30 cellular contexts compared by ENCODE assay signal in the genomic region with DNA sequence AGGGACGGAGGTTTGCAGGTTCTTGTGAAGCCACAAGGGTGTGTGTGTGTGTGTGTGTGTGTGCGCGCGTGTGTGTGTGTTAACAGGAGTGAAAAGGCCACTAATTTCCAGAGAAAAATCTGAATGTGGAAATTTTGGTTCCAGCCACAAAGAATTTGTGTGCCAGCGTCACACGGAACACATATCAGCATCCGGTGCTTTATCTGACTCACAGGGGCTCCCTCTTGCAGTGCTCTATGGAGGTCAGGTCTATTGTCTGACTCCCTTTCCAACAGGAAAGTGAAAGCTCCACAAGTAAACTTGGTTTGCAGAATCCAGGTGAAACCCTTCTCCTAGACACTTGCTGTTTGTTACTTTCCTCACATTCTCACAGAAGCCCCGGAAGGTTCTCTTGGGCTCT. TPM values are rescaled to one million over a fixed set of nuclear protein-coding genes. Genes with fewer than 3 reads are reported as not detected.
DNase-seq lines count a peak whose midpoint lies in the region; ATAC-seq and TF ChIP-seq lines count a peak whose summit lies in the region.
"Had no signal": no experiment of that assay in that cellular context is flagged by ENCODE, and none has a peak within 500 bp of the region (broad histone marks: within the 10 kb centered on the region; RNA-seq: fewer than 3 reads in every experiment).

No MANE protein-coding gene starts in this region.

- H3K27me3 ChIP-seq in CD4-positive, alpha-beta memory T cell (ENCODE audit: insufficient read depth, low read length), result peaks cover 5% of the 10 kb centered on the region
- H3K27me3 ChIP-seq: ovary had no signal

- H3K27ac Mint-ChIP-seq in activated CD4-positive, alpha-beta memory T cell treated with anti-CD3 and anti-CD28 coated beads for 36 hours, result no peak overlapping the region
- H3K27ac Mint-ChIP-seq in activated CD4-positive, alpha-beta memory T cell treated with anti-CD3 and anti-CD28 coated beads, Interleukin-2, amount 10 ng/mL, durations not matched to agents 7 days and 5 days, result no peak overlapping the region
- no peak overlapping the region for H3K27ac Mint-ChIP-seq in CD4-positive, alpha-beta memory T cell
- H3K27ac Mint-ChIP-seq in natural killer cell, result no peak overlapping the region
- H3K27ac Mint-ChIP-seq: activated CD4-positive, alpha-beta T cell treated with anti-CD3 and anti-CD28 coated beads for 36 hours; activated naive CD4-positive, alpha-beta T cell treated with anti-CD3 and anti-CD28 coated beads, Interleukin-2, amount 50 U/mL, for 24 hours; immature natural killer cell; stimulated activated naive B cell treated with anti-CD40 and anti-IgM and Interleukin-4, amounts not matched to agents 10 μg/mL and 1 μg/mL and 100 μg/mL, for 72 hours had no signal

- POLR2A ChIA-PET in activated CD4-positive, alpha-beta memory T cell treated with anti-CD3 and anti-CD28 coated beads for 36 hours (lab: Charles Lee), result no interaction called here
- POLR2A ChIA-PET in activated CD4-positive, alpha-beta memory T cell treated with anti-CD3 and anti-CD28 coated beads, Interleukin-2, amount 10 ng/mL, durations not matched to agents 7 days and 5 days (lab: Charles Lee), result no interaction called here
- POLR2A ChIA-PET in CD4-positive, alpha-beta memory T cell (lab: Charles Lee; ENCODE audit: partially characterized antibody), result no interaction called here

- no peak for TF ChIP-seq CTCF in natural killer cell (IDR thresholded peaks at IDR 0.05)

- no peak overlapping the region for H3K4me3 Mint-ChIP-seq in activated CD4-positive, alpha-beta memory T cell treated with anti-CD3 and anti-CD28 coated beads for 36 hours
- no peak overlapping the region for H3K4me3 Mint-ChIP-seq in activated CD4-positive, alpha-beta memory T cell treated with anti-CD3 and anti-CD28 coated beads, Interleukin-2, amount 10 ng/mL, durations not matched to agents 7 days and 5 days
- H3K4me3 Mint-ChIP-seq in CD4-positive, alpha-beta memory T cell, result no peak overlapping the region
- no peak overlapping the region for H3K4me3 Mint-ChIP-seq in natural killer cell
- H3K4me3 Mint-ChIP-seq: activated CD4-positive, alpha-beta T cell treated with anti-CD3 and anti-CD28 coated beads for 36 hours; activated naive CD4-positive, alpha-beta T cell treated with anti-CD3 and anti-CD28 coated beads, Interleukin-2, amount 50 U/mL, for 24 hours; immature natural killer cell; stimulated activated naive B cell treated with anti-CD40 and anti-IgM and Interleukin-4, amounts not matched to agents 10 μg/mL and 1 μg/mL and 100 μg/mL, for 72 hours had no signal

- peaks cover 21% of the 10 kb centered on the region for H3K4me1 Mint-ChIP-seq in activated CD4-positive, alpha-beta memory T cell treated with anti-CD3 and anti-CD28 coated beads for 36 hours (ENCODE audit: low read depth)
- peaks cover 31% of the 10 kb centered on the region for H3K4me1 Mint-ChIP-seq in activated CD4-positive, alpha-beta memory T cell treated with anti-CD3 and anti-CD28 coated beads, Interleukin-2, amount 10 ng/mL, durations not matched to agents 7 days and 5 days
- peaks cover 13 to 25% (median 20%) of the 10 kb centered on the region in 4 donors for H3K4me1 Mint-ChIP-seq in CD4-positive, alpha-beta memory T cell
- peaks cover 16 to 25% of the 10 kb centered on the region in 2 donors for H3K4me1 Mint-ChIP-seq in natural killer cell

- no peaks in the 10 kb centered on the region for H3K9me3 Mint-ChIP-seq in activated CD4-positive, alpha-beta memory T cell treated with anti-CD3 and anti-CD28 coated beads for 36 hours
- no peaks in the 10 kb centered on the region for H3K9me3 Mint-ChIP-seq in activated CD4-positive, alpha-beta memory T cell treated with anti-CD3 and anti-CD28 coated beads, Interleukin-2, amount 10 ng/mL, durations not matched to agents 7 days and 5 days
- no peaks in the 10 kb centered on the region for H3K9me3 Mint-ChIP-seq in CD4-positive, alpha-beta memory T cell
- no peaks in the 10 kb centered on the region for H3K9me3 Mint-ChIP-seq in natural killer cell
- H3K9me3 Mint-ChIP-seq: activated naive CD4-positive, alpha-beta T cell treated with anti-CD3 and anti-CD28 coated beads, Interleukin-2, amount 50 U/mL, for 24 hours; immature natural killer cell; stimulated activated naive B cell treated with anti-CD40 and anti-IgM and Interleukin-4, amounts not matched to agents 10 μg/mL and 1 μg/mL and 100 μg/mL, for 72 hours had no signal

- no peaks in the 10 kb centered on the region for H3K36me3 ChIP-seq in CD4-positive, alpha-beta memory T cell (ENCODE audit: insufficient read depth, low read length)
- H3K36me3 ChIP-seq: BLaER1 treated with 17β-estradiol and CSF1 and Interleukin-3, amounts not matched to agents 10 nM and 100 nM; HAP-1; left lung; ovary; suprapubic skin had no signal

- no peak for ATAC-seq in HG03457 (IDR thresholded peaks at IDR 0.05; ENCODE audit: unreplicated experiment)
- no peak for ATAC-seq in natural killer cell
- ATAC-seq: activated CD4-positive, alpha-beta T cell treated with anti-CD3 and anti-CD28 coated beads for 36 hours; left lung; stimulated activated naive B cell treated with anti-CD40 and anti-IgM and Interleukin-4, amounts not matched to agents 10 μg/mL and 1 μg/mL and 100 μg/mL, for 72 hours had no signal

- H3K36me3 Mint-ChIP-seq in activated CD4-positive, alpha-beta memory T cell treated with anti-CD3 and anti-CD28 coated beads for 36 hours, result no peaks in the 10 kb centered on the region
- H3K36me3 Mint-ChIP-seq in activated CD4-positive, alpha-beta memory T cell treated with anti-CD3 and anti-CD28 coated beads, Interleukin-2, amount 10 ng/mL, durations not matched to agents 7 days and 5 days (ENCODE audit: low read depth), result no peaks in the 10 kb centered on the region
- no peaks in the 10 kb centered on the region for H3K36me3 Mint-ChIP-seq in CD4-positive, alpha-beta memory T cell
- no peaks in the 10 kb centered on the region for H3K36me3 Mint-ChIP-seq in natural killer cell
- H3K36me3 Mint-ChIP-seq: activated naive CD4-positive, alpha-beta T cell treated with anti-CD3 and anti-CD28 coated beads, Interleukin-2, amount 50 U/mL, for 24 hours; immature natural killer cell had no signal

- H3K27me3 Mint-ChIP-seq in activated CD4-positive, alpha-beta memory T cell treated with anti-CD3 and anti-CD28 coated beads for 36 hours, result peaks cover 11% of the 10 kb centered on the region
- H3K27me3 Mint-ChIP-seq in activated CD4-positive, alpha-beta memory T cell treated with anti-CD3 and anti-CD28 coated beads, Interleukin-2, amount 10 ng/mL, durations not matched to agents 7 days and 5 days, result peaks cover 12% of the 10 kb centered on the region
- peaks cover 13 to 19% of the 10 kb centered on the region in 2 donors for H3K27me3 Mint-ChIP-seq in CD4-positive, alpha-beta memory T cell
- H3K27me3 Mint-ChIP-seq in natural killer cell (ENCODE audit: low read depth in 2 of 2), result peaks cover 11 to 26% of the 10 kb centered on the region in 2 donors

- peak; percentile 15 for DNase-seq in activated CD4-positive, alpha-beta memory T cell treated with anti-CD3 and anti-CD28 coated beads for 36 hours
- DNase-seq in activated CD4-positive, alpha-beta memory T cell treated with anti-CD3 and anti-CD28 coated beads, Interleukin-2, amount 10 ng/mL, durations not matched to agents 7 days and 5 days, result no peak
- peak; percentile 88 to 95 for DNase-seq in lung microvascular endothelial cell (ENCODE audit: low read depth in 2 of 2)
- peak; percentile 40 for DNase-seq in superior temporal gyrus (ENCODE audit: extremely low spot score)
- no peak for DNase-seq in CD4-positive, alpha-beta memory T cell
- no peak for DNase-seq in natural killer cell
- DNase-seq: activated CD4-positive, alpha-beta T cell treated with anti-CD3 and anti-CD28 coated beads for 36 hours; activated CD8-positive, alpha-beta memory T cell treated with anti-CD3 and anti-CD28 coated beads for 24 hours; activated T-cell treated with anti-CD3 and anti-CD28 coated beads for 4 hours; COR-L47; DMS53; immature natural killer cell; left lung; NCI-H1436; NCI-H2081 treated with DMSO at 0.1 percent for 48 hours; NCI-H226; NCI-H526 treated with DMSO at 0.1 percent for 48 hours; ovary; SHP77 treated with DMSO at 0.1 percent for 48 hours; small intestine; stimulated activated naive B cell treated with anti-CD40 and anti-IgM and Interleukin-4, amounts not matched to agents 10 μg/mL and 1 μg/mL and 100 μg/mL, for 72 hours had no signal

- no peaks in the 10 kb centered on the region for H3K9me3 ChIP-seq in CD4-positive, alpha-beta memory T cell (ENCODE audit: control insufficient read depth in 1 of 2, low read length in 2 of 2)
- H3K9me3 ChIP-seq: HAP-1, left lung, ovary, suprapubic skin had no signal

- no peak overlapping the region for H3K4me3 ChIP-seq in CD4-positive, alpha-beta memory T cell (ENCODE audit: low read length in 2 of 2)
- H3K4me3 ChIP-seq: BLaER1 treated with 17β-estradiol and CSF1 and Interleukin-3, amounts not matched to agents 10 nM and 100 nM; HAP-1; left lung; ovary; suprapubic skin had no signal

- CTCF ChIA-PET in activated CD4-positive, alpha-beta memory T cell treated with anti-CD3 and anti-CD28 coated beads for 36 hours (lab: Charles Lee), result interaction anchor here (1.8 kb wide), 1 partner anchor 11 kb away, joined by 8 read pairs; no protein-coding TSS in a partner anchor
- CTCF ChIA-PET in activated CD4-positive, alpha-beta memory T cell treated with anti-CD3 and anti-CD28 coated beads, Interleukin-2, amount 10 ng/mL, durations not matched to agents 7 days and 5 days (lab: Charles Lee), result interaction anchor here (1.3 kb wide), 1 partner anchor 11 kb away, joined by 3 read pairs; no protein-coding TSS in a partner anchor
- CTCF ChIA-PET in CD4-positive, alpha-beta memory T cell (lab: Charles Lee; ENCODE audit: partially characterized antibody), result interaction anchor here (5.3 kb wide), 1 partner anchor 11 kb away, joined by 24 read pairs; no protein-coding TSS in a partner anchor

- H3K4me1 ChIP-seq in CD4-positive, alpha-beta memory T cell (ENCODE audit: insufficient read depth, low read length), result peaks cover 18% of the 10 kb centered on the region
- H3K4me1 ChIP-seq: suprapubic skin had no signal

- H3K27ac ChIP-seq in cingulate gyrus (ENCODE audit: low read depth, low read length), result peak overlapping the region; percentile 87
- no peak overlapping the region for H3K27ac ChIP-seq in CD4-positive, alpha-beta memory T cell (ENCODE audit: low read depth, low read length)
- H3K27ac ChIP-seq: 22Rv1; BLaER1 treated with 17β-estradiol and CSF1 and Interleukin-3, amounts not matched to agents 10 nM and 100 nM; HL-60; suprapubic skin; VCaP had no signal

- intact Hi-C loops in activated CD4-positive, alpha-beta memory T cell treated with anti-CD3 and anti-CD28 coated beads for 36 hours (cut with micrococcal nuclease), result loop anchor here (10.0 kb wide), 1 partner anchor 660 kb away; the partner anchor contains the start of genes ACTRT3 and TERC
- intact Hi-C loops in CD4-positive, alpha-beta memory T cell (cut with micrococcal nuclease), result no loop called here
- intact Hi-C loops in natural killer cell (cut with micrococcal nuclease), result no loop called here

RNA-seq across cellular contexts. Expression of gene CLDN11, which starts 6.2 kb away (rescaled TPM):
- not detected for total RNA-seq in activated CD4-positive, alpha-beta memory T cell treated with anti-CD3 and anti-CD28 coated beads for 36 hours
- not detected for total RNA-seq in activated CD4-positive, alpha-beta memory T cell treated with anti-CD3 and anti-CD28 coated beads, Interleukin-2, amount 10 ng/mL, durations not matched to agents 7 days and 5 days
- total RNA-seq in lung microvascular endothelial cell, result 27.6 and 144 TPM in 2 replicates
- under 1 TPM; 0.32 to 0.33 TPM for total RNA-seq in CD4-positive, alpha-beta memory T cell
- not detected for polyA plus RNA-seq in CD4-positive, alpha-beta memory T cell
- total RNA-seq in natural killer cell, result under 1 TPM in 1 of 3 donors, not detected in 2; 0.39 TPM
- total RNA-seq: activated CD4-positive, alpha-beta T cell treated with anti-CD3 and anti-CD28 coated beads for 36 hours had no signal
- polyA plus RNA-seq: immature natural killer cell had no signal

Comparison
In these comparisons a context has a peak if more than half of its experiments do, and no peak if none do; other contexts are left out.
1. DNase-seq: peak in activated CD4-positive, alpha-beta memory T cell treated with anti-CD3 and anti-CD28 coated beads for 36 hours (single experiment), lung microvascular endothelial cell (2 of 2) and superior temporal gyrus (single experiment); none in activated CD4-positive, alpha-beta memory T cell treated with anti-CD3 and anti-CD28 coated beads, Interleukin-2, amount 10 ng/mL, durations not matched to agents 7 days and 5 days (single experiment), CD4-positive, alpha-beta memory T cell (0 of 5) and natural killer cell (single experiment).
2. RNA of gene CLDN11, which starts 6.2 kb away (total RNA-seq): 27.6 to 144 TPM in lung microvascular endothelial cell; 0.32 to 0.33 TPM in CD4-positive, alpha-beta memory T cell, not detected in activated CD4-positive, alpha-beta memory T cell treated with anti-CD3 and anti-CD28 coated beads, Interleukin-2, amount 10 ng/mL, durations not matched to agents 7 days and 5 days, 0.39 TPM in natural killer cell and not detected in activated CD4-positive, alpha-beta memory T cell treated with anti-CD3 and anti-CD28 coated beads for 36 hours; every median in the first group is over 10 times any median in the second.